Comparison of ENCODE assay signal across 5 cellular contexts in the genomic region with DNA sequence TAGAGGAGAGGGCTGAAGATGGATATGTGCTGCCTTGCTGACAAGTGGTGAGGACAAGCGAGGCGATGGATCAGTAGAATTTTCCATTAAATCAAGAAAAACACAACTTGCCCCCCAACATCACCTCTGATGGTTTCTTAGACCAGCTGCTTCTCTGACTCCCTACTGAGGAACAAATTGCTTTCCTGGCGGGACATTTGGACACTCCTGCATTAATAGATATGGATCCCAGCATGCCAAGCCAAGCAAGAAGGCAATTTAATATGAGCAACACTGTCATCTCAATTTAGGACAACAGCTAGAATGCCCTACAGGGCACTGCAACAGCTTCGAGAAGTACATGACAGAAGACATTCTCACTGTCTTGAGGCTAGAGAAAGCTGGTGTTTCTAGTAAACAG.
"Had no signal": no experiment of that assay in that cellular context is flagged by ENCODE, and none has a peak within 500 bp of the region (broad histone marks: within the 10 kb centered on the region; RNA-seq: fewer than 3 reads in every experiment).

No MANE protein-coding gene starts in this region.

- ATAC-seq: GM23338, K562 had no signal

- DNase-seq: H9, HCEC 1CT, IMR-90 had no signal
